23 cellular contexts compared by ENCODE assay signal in the genomic region with DNA sequence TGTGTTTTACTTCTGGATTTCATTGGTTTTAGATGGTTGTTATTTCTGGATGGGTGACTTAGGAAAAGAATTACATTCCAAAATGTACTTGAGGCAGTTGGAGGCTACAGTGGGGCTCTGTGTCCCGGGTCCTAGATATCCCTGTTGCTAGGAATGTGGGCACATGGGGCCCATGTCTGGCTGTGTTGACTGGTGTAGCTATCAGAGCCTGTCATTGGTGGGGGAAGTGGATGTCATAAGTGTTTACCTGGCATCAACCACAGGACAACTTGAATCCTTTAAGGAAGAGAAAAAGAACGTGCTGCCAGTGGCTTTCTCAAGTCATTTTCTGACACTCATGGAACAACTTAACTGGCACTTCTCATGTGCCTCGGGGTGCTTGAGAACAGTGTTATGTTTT. TPM values are rescaled to one million over a fixed set of nuclear protein-coding genes. Genes with fewer than 3 reads are reported as not detected.
DNase-seq lines count a peak whose midpoint lies in the region; ATAC-seq, FAIRE-seq and TF ChIP-seq lines count a peak whose summit lies in the region.
"Had no signal": no experiment of that assay in that cellular context is flagged by ENCODE, and none has a peak within 500 bp of the region (broad histone marks: within the 10 kb centered on the region; RNA-seq: fewer than 3 reads in every experiment).

No MANE protein-coding gene starts in this region.

- intact Hi-C loops in GM12878 (cut with micrococcal nuclease; ENCODE audit: unreplicated experiment) = no loop called here
- intact Hi-C loops in lower lobe of right lung (cut with DNase I) = no loop called here
- intact Hi-C loops in left cardiac atrium (cut with DNase I) = no loop called here

- TF ChIP-seq POLR2A in GM12878 (IDR thresholded peaks at IDR 0.05; ENCODE audit: low read depth, low read length) = no peak

- TF ChIP-seq EP300 in GM12878 (IDR thresholded peaks at IDR 0.05; ENCODE audit: borderline replicate concordance in 1 of 2, control insufficient read depth in 1 of 2, low read depth in 2 of 2, low read length in 2 of 2) = no peak

- H3K9me3 ChIP-seq in GM12878 (replicated peaks; ENCODE audit: control insufficient read depth, insufficient read depth, low read length) = peaks cover 19% of the 10 kb centered on the region
- peaks cover 22% of the 10 kb centered on the region for H3K9me3 ChIP-seq in lower lobe of right lung

- no peaks in the 10 kb centered on the region for H4K20me1 ChIP-seq in GM12878 (ENCODE audit: control insufficient read depth, insufficient read depth)

- H3K36me3 ChIP-seq in GM12878 (ENCODE audit: control insufficient read depth in 2 of 2, insufficient read depth in 2 of 2, low read length in 1 of 2) (peaks cover 3 to 10% of the 10 kb centered on the region in 2 experiments; a peak in 3 of 4 replicates), lower lobe of right lung (peaks cover 28% of the 10 kb centered on the region)

- no peaks in the 10 kb centered on the region for H3K27me3 Mint-ChIP-seq in T-helper 1 cell treated with Interleukin-12 subunit alpha and Interleukin-12 subunit beta and Interleukin-4 antibody, amounts not matched to agents 30 μg/mL and 1 μg/mL, for 36 hours (ENCODE audit: low read depth)
- H3K27me3 Mint-ChIP-seq: CD4-positive, alpha-beta T cell had no signal

- H3K27me3 ChIP-seq in GM12878 (replicated peaks in 1 of 2; ENCODE audit: control insufficient read depth in 2 of 2, insufficient read depth in 2 of 2, low read length in 1 of 2) (no peaks in the 10 kb centered on the region), lower lobe of right lung (ENCODE audit: low read depth) (no peaks in the 10 kb centered on the region)

- DNase-seq in T-helper 1 cell = no peak
- no peak for DNase-seq in GM12878 (ENCODE audit: low read depth, low spot score)
- no peak for DNase-seq in lower lobe of right lung
- no peak for DNase-seq in GF-D8 (lab: John Stamatoyannopoulos, UW)
- no peak for DNase-seq in left cardiac atrium
- no peak for DNase-seq in NK-92 treated with Interleukin-12 subunit alpha and Interleukin-12 subunit beta, amount 100 ng/mL, for 24 hours (lab: John Stamatoyannopoulos, UW)
- DNase-seq: AML-193; CD4-positive, alpha-beta T cell; DMS153; DMS79; GDM1; GOT3; H7; HFFc6; IMR-90 had no signal

- H3K79me2 ChIP-seq in GM12878 (ENCODE audit: control insufficient read depth, insufficient read depth, low read length) = no peaks in the 10 kb centered on the region

- H3K4me1 Mint-ChIP-seq in T-helper 1 cell treated with Interleukin-12 subunit alpha and Interleukin-12 subunit beta and Interleukin-4 antibody, amounts not matched to agents 30 μg/mL and 1 μg/mL, for 36 hours (ENCODE audit: low read depth) = peaks cover 21% of the 10 kb centered on the region

- in situ Hi-C loops in GM12878 (cut with MboI) = no loop called here

- H3K27ac Mint-ChIP-seq in T-helper 1 cell treated with Interleukin-12 subunit alpha and Interleukin-12 subunit beta and Interleukin-4 antibody, amounts not matched to agents 30 μg/mL and 1 μg/mL, for 36 hours = peak overlapping the region; percentile 23
- H3K27ac Mint-ChIP-seq: CD4-positive, alpha-beta T cell; HFFc6 had no signal

- peaks cover 78% of the 10 kb centered on the region for H3K36me3 Mint-ChIP-seq in T-helper 1 cell treated with Interleukin-12 subunit alpha and Interleukin-12 subunit beta and Interleukin-4 antibody, amounts not matched to agents 30 μg/mL and 1 μg/mL, for 36 hours (ENCODE audit: low read depth)

- BruUV-seq in GM12878 (replicated peaks; lab: Mats Ljungman, UMichigan) = no TSS peak

- H3K4me2 ChIP-seq in GM12878 (ENCODE audit: control insufficient read depth, insufficient read depth) = no peak overlapping the region
- H3K4me2 ChIP-seq: A549 had no signal

- 30% methylated on average over 3 of the region's 3 CpGs for WGBS in GM12878 (ENCODE audit: insufficient coverage, insufficient replicate concordance, low lambda C conversion rate, missing lambda C conversion rate)

- FAIRE-seq in GM12878 (lab: Jason Lieb, UNC) = no peak
- FAIRE-seq: A549, HTR-8/SVneo had no signal

- H2AFZ ChIP-seq in GM12878 (ENCODE audit: control insufficient read depth, low read depth, low read length) = no peak overlapping the region

- H3K4me3 ChIP-seq in GM12878 = no peak overlapping the region
- H3K4me3 ChIP-seq in lower lobe of right lung = no peak overlapping the region
- H3K4me3 ChIP-seq: A549 had no signal

- POLR2A ChIA-PET in GM12878 (lab: Charles Lee) = no interaction called here

- RAD21 ChIA-PET in GM12878 (lab: Charles Lee; ENCODE audit: unreplicated experiment) = interaction anchor here (2.6 kb wide), 1 partner anchor 28 kb away, joined by 8 read pairs; no protein-coding TSS in a partner anchor

- SMC1A ChIA-PET in GM12878 (lab: Charles Lee; ENCODE audit: uncharacterized antibody, unreplicated experiment) = interaction anchor here (1.0 to 1.2 kb wide), 2 partner anchors 11 to 30 kb away, joined by 3 read pairs; no protein-coding TSS in a partner anchor

- no peak for TF ChIP-seq RAD21 in GM12878 (IDR thresholded peaks at IDR 0.05; ENCODE audit: insufficient read depth, low read depth, low read length)

- H3K4me1 ChIP-seq in GM12878 (ENCODE audit: control insufficient read depth, insufficient read depth, low read length) = peaks cover 29% of the 10 kb centered on the region
- H3K4me1 ChIP-seq in lower lobe of right lung = no peaks in the 10 kb centered on the region
- H3K4me1 ChIP-seq: A549 had no signal

- no peak overlapping the region for H3K4me3 Mint-ChIP-seq in T-helper 1 cell treated with Interleukin-12 subunit alpha and Interleukin-12 subunit beta and Interleukin-4 antibody, amounts not matched to agents 30 μg/mL and 1 μg/mL, for 36 hours
- H3K4me3 Mint-ChIP-seq: CD4-positive, alpha-beta T cell; HFFc6 had no signal

- CTCF ChIA-PET in GM12878 (lab: Yijun Ruan, JAX) = no interaction called here

- H3K27ac ChIP-seq in GM12878 (ENCODE audit: control insufficient read depth, insufficient read depth) (peak overlapping the region; percentile 56), lower lobe of right lung (no peak overlapping the region)
- H3K27ac ChIP-seq: 22Rv1, A549, C4-2B had no signal

- no peak for TF ChIP-seq CTCF in GM12878 (IDR thresholded peaks at IDR 0.05 in 2 of 3, conservative IDR thresholded peaks at IDR 0.05 in 1 of 3; ENCODE audit: control insufficient read depth in 2 of 3, extremely low read depth in 1 of 3, insufficient read depth in 1 of 3, low read depth in 3 of 3, low read length in 3 of 3)
- TF ChIP-seq CTCF in lower lobe of right lung (IDR thresholded peaks at IDR 0.05) = no peak

- no peak overlapping the region for H3K9ac ChIP-seq in GM12878 (ENCODE audit: control insufficient read depth, insufficient read depth, low read length)

- ATAC-seq in GM12878 = no peak
- ATAC-seq in lower lobe of right lung = peak; percentile 44 to 84
- ATAC-seq in left cardiac atrium = no peak
- ATAC-seq: A549, HCT116 had no signal

- peaks cover 28% of the 10 kb centered on the region for H3K9me3 Mint-ChIP-seq in T-helper 1 cell treated with Interleukin-12 subunit alpha and Interleukin-12 subunit beta and Interleukin-4 antibody, amounts not matched to agents 30 μg/mL and 1 μg/mL, for 36 hours

TF ChIP-seq in GM12878, 131 proteins besides CTCF, POLR2A, EP300 and RAD21 (continues in another document):
- TF ChIP-seq SREBF2 (IDR thresholded peaks at IDR 0.05; ENCODE audit: low read length) = no peak
- no peak for TF ChIP-seq MXI1 (IDR thresholded peaks at IDR 0.05; ENCODE audit: low read depth, low read length)
- no peak for TF ChIP-seq TARDBP (IDR thresholded peaks at IDR 0.05; ENCODE audit: borderline replicate concordance)

RNA-seq across cellular contexts. Expression of a gene that starts 30.4 kb away (rescaled TPM):
- total RNA-seq in GM12878 (2013; cell fraction: nucleolus; rRNA removed) = 52.5 and 58.7 TPM in 2 replicates
- total RNA-seq in GM12878 (2014; rRNA removed) (10.5 and 12.8 TPM in 2 replicates), GM12878 (2014; rRNA removed; fragmentation: Illumina TruSeq; extraction: Trizol) (11.6 and 14.6 TPM in 2 replicates), GM12878 (2021) (10.0 and 10.4 TPM in 2 replicates), lower lobe of right lung (27.5 TPM), left cardiac atrium (1 to 10 TPM; 1.2 to 5.5 TPM)
- 10.9 TPM for polyA plus RNA-seq in GM12878 (2011; ENCODE audit: low read depth)
- polyA plus RNA-seq in GM12878 (2011; rRNA removed) (15.5 and 23.0 TPM in 2 replicates), GM12878 (2014; fragmentation: Illumina TruSeq; extraction: Trizol) (11.0 and 11.3 TPM in 2 replicates), GM12878 (2014; fragmentation: Nextera tagmentation; extraction: Ambion mirVana) (1 to 10 TPM; 3.5 to 3.8 TPM), GM12878 (2014; rRNA removed) (9.0 and 12.0 TPM in 2 replicates), GM12878 (2016; fragmentation: Nextera tagmentation; extraction: Ambion mirVana) (10 to 100 TPM; 10.9 to 14.3 TPM)
- polyA plus RNA-seq in GM12878 (2011; cell fraction: cytosol; rRNA removed) = 6.3 and 7.0 TPM in 2 replicates
- 25.2 and 33.5 TPM in 2 replicates for polyA plus RNA-seq in GM12878 (2011; cell fraction: nucleus; rRNA removed)
- polyA plus RNA-seq in GM12878 (2012) = 14.1 and 28.7 TPM in 2 replicates
- 10.4 and 10.8 TPM in 2 replicates for polyA minus RNA-seq in GM12878 (2011; rRNA and poly(A)+ RNA removed)
- polyA minus RNA-seq in GM12878 (2011; cell fraction: cytosol; rRNA and poly(A)+ RNA removed) = 3.1 and 4.2 TPM in 2 replicates
- 26.6 and 29.5 TPM in 2 replicates for polyA minus RNA-seq in GM12878 (2011; cell fraction: nucleus; rRNA and poly(A)+ RNA removed)
- total RNA-seq: HFFc6 had no signal
- polyA plus RNA-seq: BJ had no signal

RNA-seq across cellular contexts. Expression of a gene that starts 37.0 kb away (rescaled TPM):
- 5.9 and 6.6 TPM in 2 replicates for total RNA-seq in GM12878 (2013; cell fraction: nucleolus; rRNA removed)
- 0.65 and 0.85 TPM in 2 replicates for total RNA-seq in GM12878 (2014; rRNA removed)
- 1.0 and 1.3 TPM in 2 replicates for total RNA-seq in GM12878 (2014; rRNA removed; fragmentation: Illumina TruSeq; extraction: Trizol)
- 0.54 and 1.4 TPM in 2 replicates for total RNA-seq in GM12878 (2021)
- polyA plus RNA-seq in GM12878 (2011; ENCODE audit: low read depth) = 1.2 TPM
- polyA plus RNA-seq in GM12878 (2011; rRNA removed) = 1.6 and 3.4 TPM in 2 replicates
- polyA plus RNA-seq in GM12878 (2011; cell fraction: cytosol; rRNA removed) = 0.60 and 0.72 TPM in 2 replicates
- 5.1 and 9.1 TPM in 2 replicates for polyA plus RNA-seq in GM12878 (2011; cell fraction: nucleus; rRNA removed)
- polyA plus RNA-seq in GM12878 (2012) = 1.3 and 4.6 TPM in 2 replicates
- polyA plus RNA-seq in GM12878 (2014; fragmentation: Illumina TruSeq; extraction: Trizol) = 0.75 and 1.4 TPM in 2 replicates
- under 1 TPM; 0.37 to 0.53 TPM for polyA plus RNA-seq in GM12878 (2014; fragmentation: Nextera tagmentation; extraction: Ambion mirVana)
- polyA plus RNA-seq in GM12878 (2014; rRNA removed) = 0.64 and 0.86 TPM in 2 replicates
- polyA plus RNA-seq in GM12878 (2016; fragmentation: Nextera tagmentation; extraction: Ambion mirVana) = 1 to 10 TPM in 1 of 2 experiments, not detected in 1; 1.1 TPM
- polyA minus RNA-seq in GM12878 (2011; rRNA and poly(A)+ RNA removed) = 1.4 and 2.6 TPM in 2 replicates
- polyA minus RNA-seq in GM12878 (2011; cell fraction: cytosol; rRNA and poly(A)+ RNA removed) = not detected in 2 replicates
- polyA minus RNA-seq in GM12878 (2011; cell fraction: nucleus; rRNA and poly(A)+ RNA removed) = 4.1 and 4.4 TPM in 2 replicates
- 6.8 TPM for total RNA-seq in lower lobe of right lung
- total RNA-seq in left cardiac atrium = 1 to 10 TPM; 1.1 to 1.3 TPM
- total RNA-seq: Daoy, H7, HFFc6, IMR-90 had no signal
- polyA plus RNA-seq: BJ, IMR-90 had no signal

Comparison
In these comparisons a context has a peak if more than half of its experiments do, and no peak if none do; other contexts are left out.
1. ATAC-seq: peak in lower lobe of right lung (2 of 2); none in GM12878 (single experiment) and left cardiac atrium (0 of 2).